14 cellular contexts compared by ENCODE assay signal in the genomic region with DNA sequence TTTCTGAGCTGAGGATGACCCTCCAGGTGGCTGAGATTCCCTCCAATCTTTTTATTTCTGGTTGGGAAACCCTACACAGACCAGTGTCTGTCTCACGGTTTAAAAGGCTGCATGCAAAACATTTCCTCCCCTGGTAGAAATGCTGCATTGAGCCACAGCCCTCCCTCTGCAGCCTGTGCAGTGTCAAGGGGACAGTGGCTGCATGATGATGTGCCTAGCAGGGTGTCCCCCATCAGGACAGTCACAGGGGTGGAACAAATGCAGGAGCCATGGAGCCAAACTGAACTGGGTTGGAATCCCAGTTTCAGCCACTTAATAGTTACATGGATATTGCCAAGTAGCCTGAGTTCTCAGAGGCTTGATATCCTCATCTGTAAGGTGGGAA.
DNase-seq lines count a peak whose midpoint lies in the region; ATAC-seq and TF ChIP-seq lines count a peak whose summit lies in the region.
"Had no signal": no experiment of that assay in that cellular context is flagged by ENCODE, and none has a peak within 500 bp of the region (broad histone marks: within the 10 kb centered on the region; RNA-seq: fewer than 3 reads in every experiment).

No MANE protein-coding gene starts in this region.

- no peak for ATAC-seq in Right ventricle myocardium inferior
- ATAC-seq in left ventricle myocardium superior: peak; percentile 11
- ATAC-seq in SK-N-SH treated with all-trans-retinoic acid at 6 μM for 48 hours: no peak
- ATAC-seq: GM12878 had no signal

- no peaks in the 10 kb centered on the region for H3K79me2 ChIP-seq in parathyroid adenoma

- H2AFZ ChIP-seq in parathyroid adenoma: peak overlapping the region; percentile 59

- H3K27me3 ChIP-seq in parathyroid adenoma (ENCODE audit: control insufficient read depth, insufficient read depth, low read length) (no peaks in the 10 kb centered on the region), uterus (no peaks in the 10 kb centered on the region)
- H3K27me3 ChIP-seq: Peyer's patch had no signal

- H3K36me3 ChIP-seq in parathyroid adenoma (ENCODE audit: control insufficient read depth, insufficient read depth, low read length): no peaks in the 10 kb centered on the region
- no peaks in the 10 kb centered on the region for H3K36me3 ChIP-seq in uterus
- H3K36me3 ChIP-seq: HAP-1, Peyer's patch had no signal

- TF ChIP-seq POLR2A in uterus (IDR thresholded peaks at IDR 0.05): no peak

- H3K9ac ChIP-seq in parathyroid adenoma: no peak overlapping the region

- peak; percentile 41 for DNase-seq in cardiac septum (ENCODE audit: low spot score)
- DNase-seq in Right ventricle myocardium inferior (ENCODE audit: missing footprints): no peak
- no peak for DNase-seq in left ventricle myocardium superior
- no peak for DNase-seq in uterus
- DNase-seq in occipital lobe (lab: John Stamatoyannopoulos, UW): no peak
- DNase-seq in GF-D8 (lab: John Stamatoyannopoulos, UW): no peak
- DNase-seq: NCI-H1436, NCI-H2029 treated with DMSO at 0.1 percent for 48 hours, NCI-H510A, Peyer's patch had no signal

- no peaks in the 10 kb centered on the region for H3K4me1 ChIP-seq in parathyroid adenoma
- peaks cover 0 to 7% of the 10 kb centered on the region in 2 donors for H3K4me1 ChIP-seq in uterus
- H3K4me1 ChIP-seq: HAP-1 had no signal

- H3K27ac ChIP-seq in parathyroid adenoma: no peak overlapping the region
- peak overlapping the region; percentile 68 to 71 for H3K27ac ChIP-seq in uterus
- H3K27ac ChIP-seq: Peyer's patch had no signal

- TF ChIP-seq CTCF in parathyroid adenoma (IDR thresholded peaks at IDR 0.05): no peak
- no peak for TF ChIP-seq CTCF in uterus (IDR thresholded peaks at IDR 0.05)

- no peak overlapping the region for H3K4me2 ChIP-seq in parathyroid adenoma (ENCODE audit: low read length)

- intact Hi-C loops in cardiac septum (cut with DNase I): no loop called here
- intact Hi-C loops in Right ventricle myocardium inferior (cut with DNase I): no loop called here
- intact Hi-C loops in left ventricle myocardium superior (cut with micrococcal nuclease): no loop called here
- intact Hi-C loops in uterus (cut with DNase I; ENCODE audit: low total_unique reads): no loop called here

- no peaks in the 10 kb centered on the region for H3K9me3 ChIP-seq in parathyroid adenoma (ENCODE audit: control insufficient read depth, low read length)
- H3K9me3 ChIP-seq in uterus: no peaks in the 10 kb centered on the region
- H3K9me3 ChIP-seq: HAP-1, Peyer's patch had no signal

- H3K4me3 ChIP-seq in parathyroid adenoma (ENCODE audit: low read depth, low read length) (no peak overlapping the region), uterus (no peak overlapping the region)
- H3K4me3 ChIP-seq: GM12878, HAP-1, Peyer's patch had no signal

TF ChIP-seq in SK-N-SH treated with all-trans-retinoic acid at 6 μM for 48 hours, 23 proteins besides CTCF, POLR2A, EP300 and RAD21:
- TF ChIP-seq PATZ1 (CRISPR knock-in tag; IDR thresholded peaks at IDR 0.05; ENCODE audit: borderline replicate concordance) (no peak), ZFP30 (CRISPR knock-in tag; IDR thresholded peaks at IDR 0.05) (no peak), TOX (CRISPR knock-in tag; IDR thresholded peaks at IDR 0.05; ENCODE audit: borderline replicate concordance) (no peak), CSDC2 (CRISPR knock-in tag; IDR thresholded peaks at IDR 0.05) (no peak), TCF4 (CRISPR knock-in tag; IDR thresholded peaks at IDR 0.05; ENCODE audit: borderline replicate concordance) (no peak), ZNF70 (CRISPR knock-in tag; IDR thresholded peaks at IDR 0.05) (no peak), ZFP3 (CRISPR knock-in tag; IDR thresholded peaks at IDR 0.05) (no peak), ISL1 (CRISPR knock-in tag; IDR thresholded peaks at IDR 0.05) (no peak), OSR1 (CRISPR knock-in tag; IDR thresholded peaks at IDR 0.05) (no peak), PPARA (CRISPR knock-in tag; IDR thresholded peaks at IDR 0.05; ENCODE audit: borderline replicate concordance) (no peak), SNAI2 (CRISPR knock-in tag; IDR thresholded peaks at IDR 0.05) (no peak), POU6F1 (CRISPR knock-in tag; IDR thresholded peaks at IDR 0.05; ENCODE audit: borderline replicate concordance, low read depth) (no peak), ESRRG (CRISPR knock-in tag; IDR thresholded peaks at IDR 0.05) (no peak)
- TF ChIP-seq, protein P1, sequence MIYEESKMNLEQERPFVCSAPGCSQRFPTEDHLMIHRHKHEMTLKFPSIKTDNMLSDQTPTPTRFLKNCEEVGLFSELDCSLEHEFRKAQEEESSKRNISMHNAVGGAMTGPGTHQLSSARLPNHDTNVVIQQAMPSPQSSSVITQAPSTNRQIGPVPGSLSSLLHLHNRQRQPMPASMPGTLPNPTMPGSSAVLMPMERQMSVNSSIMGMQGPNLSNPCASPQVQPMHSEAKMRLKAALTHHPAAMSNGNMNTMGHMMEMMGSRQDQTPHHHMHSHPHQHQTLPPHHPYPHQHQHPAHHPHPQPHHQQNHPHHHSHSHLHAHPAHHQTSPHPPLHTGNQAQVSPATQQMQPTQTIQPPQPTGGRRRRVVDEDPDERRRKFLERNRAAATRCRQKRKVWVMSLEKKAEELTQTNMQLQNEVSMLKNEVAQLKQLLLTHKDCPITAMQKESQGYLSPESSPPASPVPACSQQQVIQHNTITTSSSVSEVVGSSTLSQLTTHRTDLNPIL (CRISPR knock-in tag; IDR thresholded peaks at IDR 0.05; ENCODE audit: low read depth): no peak
- TF ChIP-seq, protein P2, sequence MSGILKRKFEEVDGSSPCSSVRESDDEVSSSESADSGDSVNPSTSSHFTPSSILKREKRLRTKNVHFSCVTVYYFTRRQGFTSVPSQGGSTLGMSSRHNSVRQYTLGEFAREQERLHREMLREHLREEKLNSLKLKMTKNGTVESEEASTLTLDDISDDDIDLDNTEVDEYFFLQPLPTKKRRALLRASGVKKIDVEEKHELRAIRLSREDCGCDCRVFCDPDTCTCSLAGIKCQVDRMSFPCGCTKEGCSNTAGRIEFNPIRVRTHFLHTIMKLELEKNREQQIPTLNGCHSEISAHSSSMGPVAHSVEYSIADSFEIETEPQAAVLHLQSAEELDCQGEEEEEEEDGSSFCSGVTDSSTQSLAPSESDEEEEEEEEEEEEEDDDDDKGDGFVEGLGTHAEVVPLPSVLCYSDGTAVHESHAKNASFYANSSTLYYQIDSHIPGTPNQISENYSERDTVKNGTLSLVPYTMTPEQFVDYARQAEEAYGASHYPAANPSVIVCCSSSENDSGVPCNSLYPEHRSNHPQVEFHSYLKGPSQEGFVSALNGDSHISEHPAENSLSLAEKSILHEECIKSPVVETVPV (CRISPR knock-in tag; IDR thresholded peaks at IDR 0.05): no peak
